ENCODE assay signal across 8 cellular contexts in genomic region chr3:195897081-195897852, GRCh38. TPM values are rescaled to one million over a fixed set of nuclear protein-coding genes. Genes with fewer than 3 reads are reported as not detected.
DNase-seq lines count a peak whose midpoint lies in the region; FAIRE-seq and TF ChIP-seq lines count a peak whose summit lies in the region.
"Had no signal": no experiment of that assay in that cellular context is flagged by ENCODE, and none has a peak within 500 bp of the region (broad histone marks: within the 10 kb centered on the region; RNA-seq: fewer than 3 reads in every experiment).

No MANE protein-coding gene starts in this region.

- no peaks in the 10 kb centered on the region for H3K36me3 Mint-ChIP-seq in HFFc6 (ENCODE audit: low read depth)

- peaks cover 60% of the 10 kb centered on the region for H3K4me1 Mint-ChIP-seq in HFFc6 (ENCODE audit: low read depth)

- no peak for TF ChIP-seq POLR2A in GM12892 (IDR thresholded peaks at IDR 0.05; ENCODE audit: low read depth, low read length)

- H3K4me3 Mint-ChIP-seq in HFFc6 = peak overlapping the region; percentile 88

- no peaks in the 10 kb centered on the region for H3K36me3 ChIP-seq in WERI-Rb-1
- H3K36me3 ChIP-seq: SJSA1 had no signal

- FAIRE-seq in GM12892 (lab: Jason Lieb, UNC) = no peak

- H3K27ac ChIP-seq in WERI-Rb-1 (peak overlapping the region; percentile 64; the same call in 1 of the 2 replicates), skin epidermis (peak overlapping the region in 19 of 21 experiments; percentile 70 to 96 (median 84))

- DNase-seq in HFFc6 (peak; percentile 79), WERI-Rb-1 (no peak), foreskin fibroblast (peak; percentile 82 to 91), hippocampal formation (lab: John Stamatoyannopoulos, UW) (no peak), UCSD-AML1 (lab: John Stamatoyannopoulos, UW; ENCODE audit: unreplicated experiment) (no peak), GM12892 (ENCODE audit: insufficient read length) (no peak)

- peaks cover 3% of the 10 kb centered on the region for H3K27me3 Mint-ChIP-seq in HFFc6 (ENCODE audit: insufficient read depth)

- H3K4me3 ChIP-seq in WERI-Rb-1 (ENCODE audit: low read depth, low read length) (no peak overlapping the region), foreskin fibroblast (ENCODE audit: low read depth in 1 of 2, low read length in 2 of 2) (peak overlapping the region; percentile 11 to 51), skin epidermis (no peak overlapping the region)

- TF ChIP-seq CTCF in HFFc6 (IDR thresholded peaks at IDR 0.05) (no peak), WERI-Rb-1 (IDR thresholded peaks at IDR 0.05; ENCODE audit: low read depth, low read length) (no peak), foreskin fibroblast (IDR thresholded peaks at IDR 0.05; ENCODE audit: low read depth, low read length) (no peak)

- H3K9me3 Mint-ChIP-seq in HFFc6 = no peaks in the 10 kb centered on the region

- H3K9me3 ChIP-seq in WERI-Rb-1 (ENCODE audit: severe bottlenecking) = no peaks in the 10 kb centered on the region
- H3K9me3 ChIP-seq: SJSA1 had no signal

- H3K27ac Mint-ChIP-seq in HFFc6 = peak overlapping the region; percentile 97

- no peaks in the 10 kb centered on the region for H3K27me3 ChIP-seq in WERI-Rb-1 (ENCODE audit: insufficient read depth, low read depth, severe bottlenecking)
- H3K27me3 ChIP-seq: SJSA1 had no signal

RNA-seq across cellular contexts. Expression of gene TNK2, which starts 11.1 kb away (rescaled TPM):
- total RNA-seq in HFFc6 (2021; fragmentation: NEBNext Ultra II Directional; extraction: Animal tissue kit (Norgen Biotek cat#: 25700)) = 10 to 100 TPM; 29.6 to 46.1 (median 35.1) TPM
- polyA plus RNA-seq in GM12892 (2012; ENCODE audit: missing spikeins) = 9.3 TPM

Comparison
In these comparisons a context has a peak if more than half of its experiments do, and no peak if none do; other contexts are left out.
1. DNase-seq: peak in HFFc6 (single experiment) and foreskin fibroblast (2 of 2); none in WERI-Rb-1 (single experiment), hippocampal formation (0 of 2), UCSD-AML1 (single experiment) and GM12892 (single experiment).
2. H3K4me3 ChIP-seq: peak in foreskin fibroblast (2 of 2); none in WERI-Rb-1 (single experiment) and skin epidermis (0 of 7).